In genomic region chr4:2924765-2925301, GRCh38 we compare ENCODE assay signal across 10 cellular contexts. TPM values are rescaled to one million over a fixed set of nuclear protein-coding genes. Genes with fewer than 3 reads are reported as not detected.
DNase-seq lines count a peak whose midpoint lies in the region; ATAC-seq and TF ChIP-seq lines count a peak whose summit lies in the region.
"Had no signal": no experiment of that assay in that cellular context is flagged by ENCODE, and none has a peak within 500 bp of the region (broad histone marks: within the 10 kb centered on the region; RNA-seq: fewer than 3 reads in every experiment).

No MANE protein-coding gene starts in this region.

- H3K4me3 ChIP-seq in HUES48 (ENCODE audit: low read depth, low read length) (no peak overlapping the region), esophagus muscularis mucosa (no peak overlapping the region)
- H3K4me3 ChIP-seq: adrenal gland, esophagus squamous epithelium had no signal

- POLR2A ChIA-PET in CD4-positive, alpha-beta T cell (lab: Charles Lee), result interaction anchor here (0.7 to 2.6 kb wide), 2 partner anchors 38 to 86 kb away, joined by 3 to 7 read pairs; partner anchors contain the start of genes GRK4 and NOP14
- POLR2A ChIA-PET in activated naive CD8-positive, alpha-beta T cell treated with anti-CD3 and anti-CD28 coated beads, Interleukin-2, amount 10 ng/mL, durations not matched to agents 7 days and 5 days (lab: Charles Lee), result no interaction called here
- POLR2A ChIA-PET in naive thymus-derived CD8-positive, alpha-beta T cell (lab: Charles Lee), result interaction anchor here (2.2 kb wide), 1 partner anchor 11 kb away, joined by 11 read pairs; no protein-coding TSS in a partner anchor

- H3K4me1 Mint-ChIP-seq in CD4-positive, alpha-beta T cell (ENCODE audit: low read depth), result peaks cover 37% of the 10 kb centered on the region
- peaks cover 30% of the 10 kb centered on the region for H3K4me1 Mint-ChIP-seq in activated naive CD8-positive, alpha-beta T cell treated with anti-CD3 and anti-CD28 coated beads, Interleukin-2, amount 10 ng/mL, durations not matched to agents 7 days and 5 days
- peaks cover 24 to 43% (median 40%) of the 10 kb centered on the region in 4 donors for H3K4me1 Mint-ChIP-seq in naive thymus-derived CD8-positive, alpha-beta T cell

- no peak for TF ChIP-seq CTCF in CD4-positive, alpha-beta T cell (IDR thresholded peaks at IDR 0.05)
- no peak for TF ChIP-seq CTCF in esophagus muscularis mucosa (IDR thresholded peaks at IDR 0.05)

- peak overlapping the region; percentile 81 for H3K27ac Mint-ChIP-seq in CD4-positive, alpha-beta T cell
- H3K27ac Mint-ChIP-seq in activated naive CD8-positive, alpha-beta T cell treated with anti-CD3 and anti-CD28 coated beads, Interleukin-2, amount 10 ng/mL, durations not matched to agents 7 days and 5 days, result peak overlapping the region; percentile 70
- peak overlapping the region in 8 of 10 donors; percentile 37 to 90 (median 71) for H3K27ac Mint-ChIP-seq in naive thymus-derived CD8-positive, alpha-beta T cell

- CTCF ChIA-PET in CD4-positive, alpha-beta T cell (lab: Charles Lee), result interaction anchor here (1.0 to 1.7 kb wide), 2 partner anchors 18 to 29 kb away, joined by 3 to 4 read pairs; no protein-coding TSS in a partner anchor

- peak overlapping the region; percentile 17 for H3K27ac ChIP-seq in CD4-positive, alpha-beta T cell (ENCODE audit: low read depth, low read length)
- H3K27ac ChIP-seq in HUES48 (ENCODE audit: low read depth, low read length) (peak overlapping the region; percentile 5), esophagus muscularis mucosa (replicated peaks in 1 of 4) (no peak overlapping the region)
- H3K27ac ChIP-seq: adrenal gland, esophagus squamous epithelium had no signal

- H3K36me3 ChIP-seq in HUES48 (ENCODE audit: control insufficient read depth, insufficient read depth, low read length) (peaks cover 52% of the 10 kb centered on the region), esophagus muscularis mucosa (peaks cover 37 to 91% (median 80%) of the 10 kb centered on the region in 4 donors)

- H3K9ac ChIP-seq in HUES48 (ENCODE audit: low read depth, low read length), result no peak overlapping the region

- peaks cover 84% of the 10 kb centered on the region for H3K36me3 Mint-ChIP-seq in CD4-positive, alpha-beta T cell (ENCODE audit: low read depth)
- H3K36me3 Mint-ChIP-seq in activated naive CD8-positive, alpha-beta T cell treated with anti-CD3 and anti-CD28 coated beads, Interleukin-2, amount 10 ng/mL, durations not matched to agents 7 days and 5 days, result peaks cover 36% of the 10 kb centered on the region
- H3K36me3 Mint-ChIP-seq in naive thymus-derived CD8-positive, alpha-beta T cell, result peaks cover 1 to 74% (median 7%) of the 10 kb centered on the region in 3 donors

- H3K4me3 Mint-ChIP-seq in CD4-positive, alpha-beta T cell, result no peak overlapping the region
- no peak overlapping the region for H3K4me3 Mint-ChIP-seq in activated naive CD8-positive, alpha-beta T cell treated with anti-CD3 and anti-CD28 coated beads, Interleukin-2, amount 10 ng/mL, durations not matched to agents 7 days and 5 days
- no peak overlapping the region for H3K4me3 Mint-ChIP-seq in naive thymus-derived CD8-positive, alpha-beta T cell

- no peaks in the 10 kb centered on the region for H3K9me3 ChIP-seq in CD4-positive, alpha-beta T cell (ENCODE audit: control insufficient read depth, low read length)
- H3K9me3 ChIP-seq in HUES48 (ENCODE audit: control insufficient read depth, insufficient read depth, low read length) (no peaks in the 10 kb centered on the region; the same call in 1 of the 2 replicates), esophagus muscularis mucosa (no peaks in the 10 kb centered on the region)
- H3K9me3 ChIP-seq: adrenal gland, esophagus squamous epithelium had no signal

- no peaks in the 10 kb centered on the region for H3K27me3 Mint-ChIP-seq in CD4-positive, alpha-beta T cell
- H3K27me3 Mint-ChIP-seq in activated naive CD8-positive, alpha-beta T cell treated with anti-CD3 and anti-CD28 coated beads, Interleukin-2, amount 10 ng/mL, durations not matched to agents 7 days and 5 days, result no peaks in the 10 kb centered on the region
- no peaks in the 10 kb centered on the region for H3K27me3 Mint-ChIP-seq in naive thymus-derived CD8-positive, alpha-beta T cell

- H3K4me1 ChIP-seq in HUES48 (ENCODE audit: control insufficient read depth, insufficient read depth, low read length), result peaks cover 22% of the 10 kb centered on the region
- H3K4me1 ChIP-seq in esophagus muscularis mucosa, result peaks cover 0 to 14% (median 4%) of the 10 kb centered on the region in 4 donors
- H3K4me1 ChIP-seq: adrenal gland had no signal

- ATAC-seq in CD4-positive, alpha-beta T cell (ENCODE audit: poor library complexity), result no peak
- no peak for ATAC-seq in activated naive CD8-positive, alpha-beta T cell treated with anti-CD3 and anti-CD28 coated beads, Interleukin-2, amount 10 ng/mL, durations not matched to agents 7 days and 5 days (ENCODE audit: low read depth)
- no peak for ATAC-seq in naive thymus-derived CD8-positive, alpha-beta T cell
- ATAC-seq in HG02623 (IDR thresholded peaks at IDR 0.05; ENCODE audit: unreplicated experiment), result no peak

- no peaks in the 10 kb centered on the region for H3K9me3 Mint-ChIP-seq in CD4-positive, alpha-beta T cell
- peaks cover 4% of the 10 kb centered on the region for H3K9me3 Mint-ChIP-seq in activated naive CD8-positive, alpha-beta T cell treated with anti-CD3 and anti-CD28 coated beads, Interleukin-2, amount 10 ng/mL, durations not matched to agents 7 days and 5 days
- peaks cover 0 to 4% (median 0%) of the 10 kb centered on the region in 9 donors for H3K9me3 Mint-ChIP-seq in naive thymus-derived CD8-positive, alpha-beta T cell

- intact Hi-C loops in CD4-positive, alpha-beta T cell (cut with DNase I, micrococcal nuclease), result loop anchor here in 1 of 2 experiments (5.0 kb wide), 1 partner anchor 37 kb away; the partner anchor contains the start of genes GRK4 and NOP14
- intact Hi-C loops in esophagus muscularis mucosa (cut with DNase I), result no loop called here

- 79% methylated on average over 5 of the region's 7 CpGs for WGBS in esophagus muscularis mucosa

- no peak for TF ChIP-seq EP300 in esophagus muscularis mucosa (IDR thresholded peaks at IDR 0.05)

- no peaks in the 10 kb centered on the region for H3K27me3 ChIP-seq in CD4-positive, alpha-beta T cell (ENCODE audit: control insufficient read depth, insufficient read depth, low read length)
- no peaks in the 10 kb centered on the region for H3K27me3 ChIP-seq in HUES48 (ENCODE audit: control insufficient read depth, insufficient read depth, low read length)
- H3K27me3 ChIP-seq in esophagus muscularis mucosa, result no peaks in the 10 kb centered on the region
- H3K27me3 ChIP-seq: adrenal gland, esophagus squamous epithelium had no signal

- no peak for DNase-seq in CD4-positive, alpha-beta T cell
- DNase-seq in activated naive CD8-positive, alpha-beta T cell treated with anti-CD3 and anti-CD28 coated beads, Interleukin-2, amount 10 ng/mL, durations not matched to agents 7 days and 5 days, result peak; percentile 15
- no peak for DNase-seq in naive thymus-derived CD8-positive, alpha-beta T cell
- no peak for DNase-seq in Ammon's horn (ENCODE audit: low spot score)
- no peak for DNase-seq in esophagus muscularis mucosa (ENCODE audit: extremely low spot score)
- DNase-seq in D341Med (ENCODE audit: low spot score), result no peak
- DNase-seq: esophagus squamous epithelium had no signal

- no peak for TF ChIP-seq POLR2A in esophagus muscularis mucosa (IDR thresholded peaks at IDR 0.05; ENCODE audit: low read depth)

RNA-seq across cellular contexts. Expression of gene NOP14, which starts 38.4 kb away (rescaled TPM):
- 10 to 100 TPM; 21.8 TPM for total RNA-seq in CD4-positive, alpha-beta T cell
- total RNA-seq in activated naive CD8-positive, alpha-beta T cell treated with anti-CD3 and anti-CD28 coated beads, Interleukin-2, amount 10 ng/mL, durations not matched to agents 7 days and 5 days, result 10 to 100 TPM; 36.8 to 40.3 TPM
- total RNA-seq in naive thymus-derived CD8-positive, alpha-beta T cell, result 10 to 100 TPM; 46.1 to 47.8 TPM
- 10 to 100 TPM; 10.8 to 31.8 (median 21.8) TPM for polyA plus RNA-seq in naive thymus-derived CD8-positive, alpha-beta T cell
- 10 to 100 TPM; 16.7 to 21.1 (median 18.8) TPM for total RNA-seq in esophagus muscularis mucosa

RNA-seq across cellular contexts. Expression of gene GRK4, which starts 38.5 kb away (rescaled TPM):
- total RNA-seq in CD4-positive, alpha-beta T cell, result 1 to 10 TPM; 1.2 to 1.8 TPM
- 1 to 10 TPM; 2.4 to 3.4 TPM for total RNA-seq in activated naive CD8-positive, alpha-beta T cell treated with anti-CD3 and anti-CD28 coated beads, Interleukin-2, amount 10 ng/mL, durations not matched to agents 7 days and 5 days
- 1 to 10 TPM; 3.7 to 6.0 TPM for total RNA-seq in naive thymus-derived CD8-positive, alpha-beta T cell
- polyA plus RNA-seq in naive thymus-derived CD8-positive, alpha-beta T cell, result 1 to 10 TPM in 1 of 3 donors, under 1 TPM in 2; 0.87 to 1.5 (median 0.90) TPM
- 1 to 10 TPM; 4.8 to 8.0 (median 6.4) TPM for total RNA-seq in esophagus muscularis mucosa

Comparison
In these comparisons a context has a peak if more than half of its experiments do, and no peak if none do; other contexts are left out.
1. H3K27ac ChIP-seq: peak in CD4-positive, alpha-beta T cell (single experiment) and HUES48 (single experiment); none in esophagus muscularis mucosa (0 of 4).
2. Peak in every context shown above with its lines, with median percentiles within 50 percentile points of each other: H3K27ac Mint-ChIP-seq.